Comparison of ENCODE assay signal across 11 cellular contexts in genomic region chr4:7813674-7814073, GRCh38.
DNase-seq lines count a peak whose midpoint lies in the region; ATAC-seq, FAIRE-seq and TF ChIP-seq lines count a peak whose summit lies in the region.
"Had no signal": no experiment of that assay in that cellular context is flagged by ENCODE, and none has a peak within 500 bp of the region (broad histone marks: within the 10 kb centered on the region; RNA-seq: fewer than 3 reads in every experiment).

No MANE protein-coding gene starts in this region.

- no peak overlapping the region for H3K4me3 Mint-ChIP-seq in stimulated activated effector memory CD8-positive, alpha-beta T cell treated with anti-CD3 and anti-CD28 coated beads, Interleukin-12 subunit alpha, Interleukin-12 subunit beta, amount 100 ng/mL, for 72 hours

- no peak for TF ChIP-seq POLR2A in GM12891 (IDR thresholded peaks at IDR 0.05; ENCODE audit: low read depth, low read length)

- DNase-seq in activated CD4-positive, alpha-beta T cell treated with anti-CD3 and anti-CD28 coated beads for 48 hours = peak; percentile 36
- no peak for DNase-seq in activated CD4-positive, alpha-beta T cell treated with anti-CD3 and anti-CD28 coated beads, Interleukin-2, amount 50 U/mL, for 4 hours
- DNase-seq in astrocyte of the hippocampus (ENCODE audit: low read depth, low spot score) = peak; percentile 74
- peak; percentile 90 for DNase-seq in kidney glomerular epithelial cell (lab: John Stamatoyannopoulos, UW)
- DNase-seq in stimulated activated effector memory CD8-positive, alpha-beta T cell treated with anti-CD3 and anti-CD28 coated beads, Interleukin-12 subunit alpha, Interleukin-12 subunit beta, amount 100 ng/mL, for 72 hours (ENCODE audit: low spot score in 2 of 2) = no peak
- DNase-seq in GM12891 (ENCODE audit: insufficient read length, low spot score) = no peak
- DNase-seq in NK-92 (lab: John Stamatoyannopoulos, UW; ENCODE audit: unreplicated experiment) = no peak
- DNase-seq: foreskin melanocyte, Peyer's patch had no signal

- no peaks in the 10 kb centered on the region for H3K9me3 Mint-ChIP-seq in stimulated activated effector memory CD8-positive, alpha-beta T cell treated with anti-CD3 and anti-CD28 coated beads, Interleukin-12 subunit alpha, Interleukin-12 subunit beta, amount 100 ng/mL, for 72 hours

- no peak for FAIRE-seq in GM12891 (lab: Jason Lieb, UNC)
- FAIRE-seq: TTC549 had no signal

- H3K4me1 Mint-ChIP-seq in stimulated activated effector memory CD8-positive, alpha-beta T cell treated with anti-CD3 and anti-CD28 coated beads, Interleukin-12 subunit alpha, Interleukin-12 subunit beta, amount 100 ng/mL, for 72 hours = peaks cover 3% of the 10 kb centered on the region

- H3K36me3 Mint-ChIP-seq in stimulated activated effector memory CD8-positive, alpha-beta T cell treated with anti-CD3 and anti-CD28 coated beads, Interleukin-12 subunit alpha, Interleukin-12 subunit beta, amount 100 ng/mL, for 72 hours = peaks cover 66% of the 10 kb centered on the region

- H3K27ac Mint-ChIP-seq in stimulated activated effector memory CD8-positive, alpha-beta T cell treated with anti-CD3 and anti-CD28 coated beads, Interleukin-12 subunit alpha, Interleukin-12 subunit beta, amount 100 ng/mL, for 72 hours = peak overlapping the region; percentile 48

- ATAC-seq in stimulated activated effector memory CD8-positive, alpha-beta T cell treated with anti-CD3 and anti-CD28 coated beads, Interleukin-12 subunit alpha, Interleukin-12 subunit beta, amount 100 ng/mL, for 72 hours = peak; percentile 61
- ATAC-seq in GM18517 (IDR thresholded peaks at IDR 0.05; ENCODE audit: unreplicated experiment) = no peak

TF ChIP-seq in GM12891, 5 proteins besides CTCF, POLR2A, EP300 and RAD21:
- TF ChIP-seq PAX5 (IDR thresholded peaks at IDR 0.05; ENCODE audit: insufficient read depth, low read length, severe bottlenecking) (no peak), POLR2AphosphoS5 (IDR thresholded peaks at IDR 0.05; ENCODE audit: low read depth, low read length) (no peak), SPI1 (IDR thresholded peaks at IDR 0.05; ENCODE audit: low read depth, low read length) (no peak), POU2F2 (IDR thresholded peaks at IDR 0.05; ENCODE audit: low read depth, low read length) (no peak)

Comparison
In these comparisons a context has a peak if more than half of its experiments do, and no peak if none do; other contexts are left out.
1. DNase-seq: peak in activated CD4-positive, alpha-beta T cell treated with anti-CD3 and anti-CD28 coated beads for 48 hours (single experiment), astrocyte of the hippocampus (single experiment) and kidney glomerular epithelial cell (single experiment); none in activated CD4-positive, alpha-beta T cell treated with anti-CD3 and anti-CD28 coated beads, Interleukin-2, amount 50 U/mL, for 4 hours (0 of 2), stimulated activated effector memory CD8-positive, alpha-beta T cell treated with anti-CD3 and anti-CD28 coated beads, Interleukin-12 subunit alpha, Interleukin-12 subunit beta, amount 100 ng/mL, for 72 hours (0 of 2), GM12891 (single experiment) and NK-92 (single experiment).